In genomic region chr11:26276798-26277424, GRCh38 we compare ENCODE assay signal across 8 cellular contexts. TPM values are rescaled to one million over a fixed set of nuclear protein-coding genes. Genes with fewer than 3 reads are reported as not detected.
DNase-seq lines count a peak whose midpoint lies in the region; ATAC-seq and TF ChIP-seq lines count a peak whose summit lies in the region.

No MANE protein-coding gene starts in this region.

- no peak overlapping the region for H3K27ac ChIP-seq in colonic mucosa
- H3K27ac ChIP-seq in liver (ENCODE audit: low read depth in 1 of 2, low read length in 2 of 2) = no peak overlapping the region

- TF ChIP-seq RAD21 in liver (IDR thresholded peaks at IDR 0.05) = peak; percentile 86 to 93

- no peaks in the 10 kb centered on the region for H3K4me1 ChIP-seq in HAP-1
- no peaks in the 10 kb centered on the region for H3K4me1 ChIP-seq in colonic mucosa
- H3K4me1 ChIP-seq in liver (ENCODE audit: control insufficient read depth in 4 of 4, insufficient read depth in 4 of 4, low read length in 3 of 4) = peaks cover 0 to 2% (median 0%) of the 10 kb centered on the region in 4 donors

- WGBS in liver = 4% methylated on average over 4 of the region's 4 CpGs

- no peaks in the 10 kb centered on the region for H3K27me3 ChIP-seq in HAP-1 (ENCODE audit: low read depth)
- no peaks in the 10 kb centered on the region for H3K27me3 ChIP-seq in colonic mucosa
- H3K27me3 ChIP-seq in liver (ENCODE audit: control insufficient read depth in 4 of 4, insufficient read depth in 4 of 4, low read length in 3 of 4) = no peaks in the 10 kb centered on the region

- H3K36me3 ChIP-seq in HAP-1 (replicated peaks) (no peaks in the 10 kb centered on the region), colonic mucosa (no peaks in the 10 kb centered on the region), liver (ENCODE audit: control insufficient read depth in 4 of 4, insufficient read depth in 3 of 4, low read depth in 1 of 4, low read length in 3 of 4) (no peaks in the 10 kb centered on the region)

- H3K9me3 ChIP-seq in HAP-1 (no peaks in the 10 kb centered on the region), colonic mucosa (no peaks in the 10 kb centered on the region), liver (ENCODE audit: control insufficient read depth in 4 of 4, low read length in 3 of 4) (no peaks in the 10 kb centered on the region)

- no peak overlapping the region for H3K9ac ChIP-seq in colonic mucosa (ENCODE audit: low read depth in 2 of 2, low read length in 2 of 2)
- H3K9ac ChIP-seq in liver (ENCODE audit: low read depth in 1 of 2, low read length in 2 of 2) = no peak overlapping the region

- TF ChIP-seq CTCF in LNCaP clone FGC (IDR thresholded peaks at IDR 0.05; ENCODE audit: control insufficient read depth, extremely low read depth, insufficient read depth) (peak; percentile 96), colonic mucosa (IDR thresholded peaks at IDR 0.05) (peak; percentile 91), liver (IDR thresholded peaks at IDR 0.05; ENCODE audit: low read depth, low read length, missing input control) (peak; percentile 95)

- in situ Hi-C loops in HAP-1 (cut with MboI; ENCODE audit: low sequenced_read_pairs) = loop anchor here (25.0 kb wide), 1 partner anchor 885 kb away; no protein-coding TSS in a partner anchor

- intact Hi-C loops in Right ventricle myocardium inferior (cut with DNase I) (loop anchor here (10.0 kb wide), 1 partner anchor 142 kb away; no protein-coding TSS in a partner anchor), cardiac septum (cut with DNase I) (loop anchor here (5.0 kb wide), 1 partner anchor 295 kb away; no protein-coding TSS in a partner anchor), colonic mucosa (cut with DNase I) (loop anchor here (5.0 kb wide), 1 partner anchor 295 kb away; no protein-coding TSS in a partner anchor)

- DNase-seq in Right ventricle myocardium inferior (ENCODE audit: missing footprints) (no peak), cardiac septum (ENCODE audit: low spot score) (no peak), HAP-1 (ENCODE audit: low spot score in 2 of 2) (peak; percentile 36 to 74), LNCaP clone FGC (ENCODE audit: low read depth) (peak; percentile 40), SKM-1 treated with dmso at 0.1 percent for 144 hours (lab: John Stamatoyannopoulos, UW; ENCODE audit: unreplicated experiment) (peak; percentile 61), colonic mucosa (peak; percentile 53)
- DNase-seq in stimulated activated CD8-positive, alpha-beta memory T cell treated with anti-CD3 and anti-CD28 coated beads, Interleukin-4, amount 100 ng/mL, for 48 hours = peak; percentile 63

- H3K4me3 ChIP-seq in HAP-1 (no peak overlapping the region), LNCaP clone FGC (ENCODE audit: low read depth, low read length) (no peak overlapping the region), colonic mucosa (no peak overlapping the region), liver (ENCODE audit: low read depth in 1 of 3, low read length in 3 of 3) (no peak overlapping the region)

- ATAC-seq in Right ventricle myocardium inferior = peak; percentile 39

TF ChIP-seq in liver, 16 proteins besides CTCF, POLR2A, EP300 and RAD21:
- TF ChIP-seq FOXA2 (IDR thresholded peaks at IDR 0.05) (no peak), JUND (IDR thresholded peaks at IDR 0.05) (no peak), MAX (IDR thresholded peaks at IDR 0.05) (no peak), FOXA1 (IDR thresholded peaks at IDR 0.05) (no peak), HNF4G (IDR thresholded peaks at IDR 0.05) (no peak), RXRA (IDR thresholded peaks at IDR 0.05) (peak in 1 of 2 donors; percentile 43), SP1 (IDR thresholded peaks at IDR 0.05) (no peak)
- TF ChIP-seq, protein P1, sequence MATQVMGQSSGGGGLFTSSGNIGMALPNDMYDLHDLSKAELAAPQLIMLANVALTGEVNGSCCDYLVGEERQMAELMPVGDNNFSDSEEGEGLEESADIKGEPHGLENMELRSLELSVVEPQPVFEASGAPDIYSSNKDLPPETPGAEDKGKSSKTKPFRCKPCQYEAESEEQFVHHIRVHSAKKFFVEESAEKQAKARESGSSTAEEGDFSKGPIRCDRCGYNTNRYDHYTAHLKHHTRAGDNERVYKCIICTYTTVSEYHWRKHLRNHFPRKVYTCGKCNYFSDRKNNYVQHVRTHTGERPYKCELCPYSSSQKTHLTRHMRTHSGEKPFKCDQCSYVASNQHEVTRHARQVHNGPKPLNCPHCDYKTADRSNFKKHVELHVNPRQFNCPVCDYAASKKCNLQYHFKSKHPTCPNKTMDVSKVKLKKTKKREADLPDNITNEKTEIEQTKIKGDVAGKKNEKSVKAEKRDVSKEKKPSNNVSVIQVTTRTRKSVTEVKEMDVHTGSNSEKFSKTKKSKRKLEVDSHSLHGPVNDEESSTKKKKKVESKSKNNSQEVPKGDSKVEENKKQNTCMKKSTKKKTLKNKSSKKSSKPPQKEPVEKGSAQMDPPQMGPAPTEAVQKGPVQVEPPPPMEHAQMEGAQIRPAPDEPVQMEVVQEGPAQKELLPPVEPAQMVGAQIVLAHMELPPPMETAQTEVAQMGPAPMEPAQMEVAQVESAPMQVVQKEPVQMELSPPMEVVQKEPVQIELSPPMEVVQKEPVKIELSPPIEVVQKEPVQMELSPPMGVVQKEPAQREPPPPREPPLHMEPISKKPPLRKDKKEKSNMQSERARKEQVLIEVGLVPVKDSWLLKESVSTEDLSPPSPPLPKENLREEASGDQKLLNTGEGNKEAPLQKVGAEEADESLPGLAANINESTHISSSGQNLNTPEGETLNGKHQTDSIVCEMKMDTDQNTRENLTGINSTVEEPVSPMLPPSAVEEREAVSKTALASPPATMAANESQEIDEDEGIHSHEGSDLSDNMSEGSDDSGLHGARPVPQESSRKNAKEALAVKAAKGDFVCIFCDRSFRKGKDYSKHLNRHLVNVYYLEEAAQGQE (IDR thresholded peaks at IDR 0.05) = no peak

RNA-seq across cellular contexts. Expression of gene ANO3, which starts 55.0 kb away (rescaled TPM):
- 0.05 TPM for total RNA-seq in Right ventricle myocardium inferior
- total RNA-seq in cardiac septum = not detected
- total RNA-seq in colonic mucosa = under 1 TPM; 0.12 to 0.13 TPM
- 1 to 10 TPM in 1 of 2 donors, under 1 TPM in 1; under 0.01 to 2.0 TPM for total RNA-seq in liver
- polyA plus RNA-seq in liver = under 1 TPM; 0.17 to 0.63 TPM

Comparison
In these comparisons a context has a peak if more than half of its experiments do, and no peak if none do; other contexts are left out.
1. DNase-seq: peak in HAP-1 (2 of 2), LNCaP clone FGC (single experiment), SKM-1 treated with dmso at 0.1 percent for 144 hours (single experiment), colonic mucosa (single experiment) and stimulated activated CD8-positive, alpha-beta memory T cell treated with anti-CD3 and anti-CD28 coated beads, Interleukin-4, amount 100 ng/mL, for 48 hours (single experiment); none in Right ventricle myocardium inferior (single experiment) and cardiac septum (single experiment).
2. Peak in every context shown above with its lines, with median percentiles within 50 percentile points of each other: CTCF ChIP-seq.